Comparison of ENCODE assay signal across 8 cellular contexts in genomic region chr9:91416086-91416712, GRCh38. TPM values are rescaled to one million over a fixed set of nuclear protein-coding genes. Genes with fewer than 3 reads are reported as not detected.
A peak's percentile ranks its signal among the peaks of the same experiment; 100 is the strongest.
DNase-seq lines count a peak whose midpoint lies in the region; TF ChIP-seq lines count a peak whose summit lies in the region.

No MANE protein-coding gene starts in this region.

- in situ Hi-C loops in Caki2 (cut with HindIII; ENCODE audit: low pct_unique_long_range_greater_than_20kb, low sequenced_read_pairs) (no loop called here), astrocyte of the spinal cord (cut with HindIII; ENCODE audit: low sequenced_read_pairs) (no loop called here)

- CTCF ChIA-PET in HEK293 (lab: Yijun Ruan, JAX) = interaction anchor here (0.7 kb wide), 1 partner anchor 379 kb away, joined by 3 read pairs; no protein-coding TSS in a partner anchor

- DNase-seq in Caki2 (ENCODE audit: low read depth) = peak; percentile 41
- DNase-seq in astrocyte of the spinal cord (ENCODE audit: low read depth, low spot score) = peak; percentile 42
- peak; percentile 91 for DNase-seq in kidney glomerular epithelial cell (lab: John Stamatoyannopoulos, UW)
- DNase-seq in stimulated activated CD4-positive, alpha-beta T cell treated with anti-CD3 and anti-CD28 coated beads, Interleukin-4, amount 100 ng/mL, for 1 hour = no peak
- no peak for DNase-seq in DMS53 (lab: John Stamatoyannopoulos, UW)
- no peak for DNase-seq in stomach
- no peak for DNase-seq in GM20000 (ENCODE audit: low spot score)

- H3K27ac ChIP-seq in HEK293 (ENCODE audit: extremely low read depth, low read depth, low read length) (no peak overlapping the region), stomach (no peak overlapping the region)

- H3K4me3 ChIP-seq in HEK293 (ENCODE audit: low read depth, low read length) = no peak overlapping the region
- no peak overlapping the region for H3K4me3 ChIP-seq in astrocyte of the spinal cord (ENCODE audit: low read depth, low read length)
- H3K4me3 ChIP-seq in stomach = no peak overlapping the region

- POLR2A ChIA-PET in HEK293 (lab: Yijun Ruan, JAX) = no interaction called here

- peaks cover 0 to 2% (median 0%) of the 10 kb centered on the region in 3 donors for H3K27me3 ChIP-seq in stomach

- TF ChIP-seq EP300 in stomach (IDR thresholded peaks at IDR 0.05) = no peak

- H3K4me1 ChIP-seq in HEK293 (ENCODE audit: control insufficient read depth, insufficient read depth, low read length) = peaks cover 8% of the 10 kb centered on the region; the same call in 1 of the 2 replicates
- peaks cover 5 to 77% (median 41%) of the 10 kb centered on the region in 4 donors for H3K4me1 ChIP-seq in stomach

- H3K36me3 ChIP-seq in HEK293 (ENCODE audit: control insufficient read depth in 2 of 2, insufficient read depth in 1 of 2, low read length in 2 of 2) (no peaks in the 10 kb centered on the region), stomach (no peaks in the 10 kb centered on the region)

- TF ChIP-seq POLR2A in stomach (IDR thresholded peaks at IDR 0.05) = no peak

- TF ChIP-seq CTCF in HEK293 (tag by site-specific recombination; IDR thresholded peaks at IDR 0.05) (no peak), astrocyte of the spinal cord (IDR thresholded peaks at IDR 0.05; ENCODE audit: low read depth, low read length) (no peak), stomach (IDR thresholded peaks at IDR 0.05) (no peak), GM20000 (IDR thresholded peaks at IDR 0.05; ENCODE audit: extremely low read depth, missing control alignments) (no peak)

- intact Hi-C loops in stomach (cut with DNase I; ENCODE audit: low total_unique reads) = loop anchor here (10.0 kb wide), 1 partner anchor 51 kb away; the partner anchor contains the start of gene AUH

- H3K9me3 ChIP-seq in HEK293 (ENCODE audit: control insufficient read depth, insufficient read depth, low read depth, low read length) (no peaks in the 10 kb centered on the region), stomach (no peaks in the 10 kb centered on the region)

- WGBS in stomach, 5 donors = 53 to 81% (median 66%) methylated on average over 4 of the region's 4 CpGs

TF ChIP-seq in HEK293, 187 proteins besides CTCF, POLR2A, EP300 and RAD21:
- TF ChIP-seq ZBTB20 (tag by site-specific recombination; IDR thresholded peaks at IDR 0.05) (no peak), ZEB2 (tag by site-specific recombination; IDR thresholded peaks at IDR 0.05) (0 out of 2 replicates have a peak, but pooled peaks have one; percentile 30), ZNF214 (tag by site-specific recombination; IDR thresholded peaks at IDR 0.05; ENCODE audit: borderline replicate concordance) (no peak), ZNF366 (tag by site-specific recombination; conservative IDR thresholded peaks at IDR 0.05) (peak; percentile 42; the same call in 1 of the 2 replicates), ZNF629 (tag by site-specific recombination; IDR thresholded peaks at IDR 0.05) (peak; percentile 42; the same call in 1 of the 2 replicates), ZNF560 (tag by site-specific recombination; IDR thresholded peaks at IDR 0.05; ENCODE audit: borderline replicate concordance) (no peak), ZNF791 (tag by site-specific recombination; IDR thresholded peaks at IDR 0.05) (no peak), ZNF792 (tag by site-specific recombination; IDR thresholded peaks at IDR 0.05) (no peak), PRDM6 (tag by site-specific recombination; IDR thresholded peaks at IDR 0.05) (peak; percentile 31; the same call in 1 of the 2 replicates)

RNA-seq across cellular contexts. Expression of gene NFIL3, which starts 7.4 kb away (rescaled TPM):
- 6.3 and 7.3 TPM in 2 replicates for total RNA-seq in Caki2 (2014; rRNA removed; shearing (Covaris generic); ENCODE audit: low replicate concordance)
- total RNA-seq in stomach = 10 to 100 TPM in 3 of 5 donors, 1 to 10 TPM in 1, not detected in 1; 8.0 to 39.7 (median 17.5) TPM
- polyA plus RNA-seq in stomach = 10 to 100 TPM; 21.2 to 21.9 (median 21.7) TPM

RNA-seq across cellular contexts. Expression of gene AUH, which starts 54.5 kb away (rescaled TPM):
- 6.8 and 12.1 TPM in 2 replicates for total RNA-seq in Caki2 (2014; rRNA removed; shearing (Covaris generic); ENCODE audit: low replicate concordance)
- total RNA-seq in stomach = 100 to 1,000 TPM in 1 of 5 donors, 10 to 100 TPM in 2, 1 to 10 TPM in 2; 5.8 to 331 (median 30.3) TPM
- polyA plus RNA-seq in stomach = 10 to 100 TPM; 17.2 to 27.1 (median 22.0) TPM

Comparison
In these comparisons a context has a peak if more than half of its experiments do, and no peak if none do; other contexts are left out.
1. DNase-seq: peak in Caki2 (single experiment), astrocyte of the spinal cord (single experiment) and kidney glomerular epithelial cell (single experiment); none in stimulated activated CD4-positive, alpha-beta T cell treated with anti-CD3 and anti-CD28 coated beads, Interleukin-4, amount 100 ng/mL, for 1 hour (single experiment), DMS53 (single experiment), stomach (single experiment) and GM20000 (single experiment).